ENCODE assay signal across 20 cellular contexts in genomic region chr10:97229322-97229721, GRCh38. TPM values are rescaled to one million over a fixed set of nuclear protein-coding genes. Genes with fewer than 3 reads are reported as not detected.
DNase-seq lines count a peak whose midpoint lies in the region; ATAC-seq and TF ChIP-seq lines count a peak whose summit lies in the region.
"Had no signal": no experiment of that assay in that cellular context is flagged by ENCODE, and none has a peak within 500 bp of the region (broad histone marks: within the 10 kb centered on the region; RNA-seq: fewer than 3 reads in every experiment).

No MANE protein-coding gene starts in this region.

- H3K4me3 ChIP-seq in skeletal muscle satellite cell (ENCODE audit: low read length): no peak overlapping the region
- no peak overlapping the region for H3K4me3 ChIP-seq in coronary artery
- H3K4me3 ChIP-seq: gastrocnemius medialis, MG63, upper lobe of right lung had no signal

- H3K9me3 Mint-ChIP-seq in activated naive CD4-positive, alpha-beta T cell treated with anti-CD3 and anti-CD28 coated beads, Interleukin-2, amount 50 U/mL, for 72 hours: no peaks in the 10 kb centered on the region
- H3K9me3 Mint-ChIP-seq: CD4-positive, alpha-beta memory T cell; stimulated activated naive CD8-positive, alpha-beta T cell treated with anti-CD3 and anti-CD28 coated beads, Interleukin-15, amount 100 ng/mL, for 72 hours had no signal

- ATAC-seq in activated naive CD4-positive, alpha-beta T cell treated with anti-CD3 and anti-CD28 coated beads, Interleukin-2, amount 50 U/mL, for 72 hours: peak in 1 of 2 donors; percentile 60
- ATAC-seq: gastrocnemius medialis, upper lobe of right lung had no signal

- H3K36me3 Mint-ChIP-seq in activated naive CD4-positive, alpha-beta T cell treated with anti-CD3 and anti-CD28 coated beads, Interleukin-2, amount 50 U/mL, for 72 hours: peaks cover 13 to 29% of the 10 kb centered on the region in 2 donors

- no peak overlapping the region for H3K27ac ChIP-seq in coronary artery
- H3K27ac ChIP-seq: gastrocnemius medialis, upper lobe of right lung had no signal

- no peak for TF ChIP-seq CTCF in coronary artery (IDR thresholded peaks at IDR 0.05)

- H3K9ac ChIP-seq in skeletal muscle satellite cell (ENCODE audit: low read depth, low read length): no peak overlapping the region

- peaks cover 10% of the 10 kb centered on the region for H3K36me3 ChIP-seq in skeletal muscle satellite cell (ENCODE audit: insufficient read depth, low read length)

- no peak for DNase-seq in activated naive CD4-positive, alpha-beta T cell treated with anti-CD3 and anti-CD28 coated beads, Interleukin-2, amount 50 U/mL, for 72 hours (ENCODE audit: low spot score in 2 of 2)
- DNase-seq in activated naive CD4-positive, alpha-beta T cell treated with anti-CD3 and anti-CD28 coated beads, Interleukin-2, amount 50 U/mL, for 16 hours: no peak
- DNase-seq in RKO (ENCODE audit: low spot score) (peak; percentile 19), fibroblast of peridontal ligament (ENCODE audit: extremely low read depth) (peak; percentile 21), NCI-H1417 treated with DMSO at 0.1 percent for 48 hours (lab: John Stamatoyannopoulos, UW) (no peak), coronary artery (ENCODE audit: low spot score) (no peak), NCI-H1436 treated with DMSO at 0.1 percent for 48 hours (lab: John Stamatoyannopoulos, UW) (no peak)
- DNase-seq: activated CD8-positive, alpha-beta memory T cell treated with anti-CD3 and anti-CD28 coated beads for 24 hours; anterior cingulate cortex; CD4-positive, alpha-beta memory T cell; DND-41; gastrocnemius medialis; GOT3; MG63; NCI-H1930; NCI-H446; stimulated activated naive CD8-positive, alpha-beta T cell treated with anti-CD3 and anti-CD28 coated beads, Interleukin-15, amount 100 ng/mL, for 72 hours; SW 1271; upper lobe of right lung had no signal

- peak overlapping the region; percentile 28 for H3K4me2 ChIP-seq in skeletal muscle satellite cell (ENCODE audit: low read length)

- peak overlapping the region; percentile 71 to 94 for H3K27ac Mint-ChIP-seq in activated naive CD4-positive, alpha-beta T cell treated with anti-CD3 and anti-CD28 coated beads, Interleukin-2, amount 50 U/mL, for 72 hours

- H3K4me1 ChIP-seq in skeletal muscle satellite cell (ENCODE audit: control insufficient read depth, insufficient read depth, low read length): peaks cover 15% of the 10 kb centered on the region
- H3K4me1 ChIP-seq: gastrocnemius medialis, upper lobe of right lung had no signal

- no peaks in the 10 kb centered on the region for H3K27me3 ChIP-seq in skeletal muscle satellite cell (ENCODE audit: control insufficient read depth, insufficient read depth, low read length)
- H3K27me3 ChIP-seq: gastrocnemius medialis, MG63, upper lobe of right lung had no signal

- no peaks in the 10 kb centered on the region for H3K9me3 ChIP-seq in skeletal muscle satellite cell (replicated peaks; ENCODE audit: low read length)
- H3K9me3 ChIP-seq: gastrocnemius medialis, MG63, upper lobe of right lung had no signal

RNA-seq across cellular contexts. Expression of gene SLIT1, which starts 43.6 kb away (rescaled TPM):
- total RNA-seq in activated naive CD4-positive, alpha-beta T cell treated with anti-CD3 and anti-CD28 coated beads, Interleukin-2, amount 50 U/mL, for 72 hours: 1 to 10 TPM in 1 of 2 donors, under 1 TPM in 1; 0.99 to 1.4 TPM
- under 0.01 and 0.25 TPM in 2 replicates for total RNA-seq in skeletal muscle satellite cell (2012; rRNA removed)

Comparison
In these comparisons a context has a peak if more than half of its experiments do, and no peak if none do; other contexts are left out.
1. DNase-seq: peak in RKO (single experiment) and fibroblast of peridontal ligament (single experiment); none in activated naive CD4-positive, alpha-beta T cell treated with anti-CD3 and anti-CD28 coated beads, Interleukin-2, amount 50 U/mL, for 72 hours (0 of 2), activated naive CD4-positive, alpha-beta T cell treated with anti-CD3 and anti-CD28 coated beads, Interleukin-2, amount 50 U/mL, for 16 hours (single experiment), NCI-H1417 treated with DMSO at 0.1 percent for 48 hours (single experiment), coronary artery (single experiment) and NCI-H1436 treated with DMSO at 0.1 percent for 48 hours (single experiment).